ENCODE assay signal across 10 cellular contexts in genomic region chr3:128217702-128218475, GRCh38.
DNase-seq lines count a peak whose midpoint lies in the region; ATAC-seq and TF ChIP-seq lines count a peak whose summit lies in the region.
"Had no signal": no experiment of that assay in that cellular context is flagged by ENCODE, and none has a peak within 500 bp of the region (broad histone marks: within the 10 kb centered on the region; RNA-seq: fewer than 3 reads in every experiment).

No MANE protein-coding gene starts in this region.

- no TSS peak for BruUV-seq in Calu3 (replicated peaks; lab: Mats Ljungman, UMichigan)
- no TSS peak for BruUV-seq in PC-9 (replicated peaks; lab: Mats Ljungman, UMichigan)

- POLR2A ChIA-PET in PC-9 (lab: Charles Lee; ENCODE audit: unreplicated experiment) = no interaction called here
- POLR2A ChIA-PET in activated CD4-positive, alpha-beta memory T cell treated with anti-CD3 and anti-CD28 coated beads for 36 hours (lab: Charles Lee) = no interaction called here
- POLR2A ChIA-PET in activated CD4-positive, alpha-beta memory T cell treated with anti-CD3 and anti-CD28 coated beads, Interleukin-2, amount 10 ng/mL, durations not matched to agents 7 days and 5 days (lab: Charles Lee) = no interaction called here

- H3K9me3 ChIP-seq in PC-9 (ENCODE audit: insufficient read depth, low read depth) (peaks cover 9% of the 10 kb centered on the region), mucosa of descending colon (peaks cover 9% of the 10 kb centered on the region)

- H3K9me3 Mint-ChIP-seq in Calu3 (ENCODE audit: low read depth, unreplicated experiment) = peaks cover 7% of the 10 kb centered on the region
- H3K9me3 Mint-ChIP-seq in activated CD4-positive, alpha-beta memory T cell treated with anti-CD3 and anti-CD28 coated beads for 36 hours = peaks cover 15% of the 10 kb centered on the region
- peaks cover 16% of the 10 kb centered on the region for H3K9me3 Mint-ChIP-seq in activated CD4-positive, alpha-beta memory T cell treated with anti-CD3 and anti-CD28 coated beads, Interleukin-2, amount 10 ng/mL, durations not matched to agents 7 days and 5 days

- peak overlapping the region; percentile 51 for H3K4me2 ChIP-seq in PC-9

- peaks cover 10% of the 10 kb centered on the region for H3K4me1 Mint-ChIP-seq in Calu3 (ENCODE audit: low read depth, unreplicated experiment)
- peaks cover 7% of the 10 kb centered on the region for H3K4me1 Mint-ChIP-seq in activated CD4-positive, alpha-beta memory T cell treated with anti-CD3 and anti-CD28 coated beads for 36 hours (ENCODE audit: low read depth)
- peaks cover 7% of the 10 kb centered on the region for H3K4me1 Mint-ChIP-seq in activated CD4-positive, alpha-beta memory T cell treated with anti-CD3 and anti-CD28 coated beads, Interleukin-2, amount 10 ng/mL, durations not matched to agents 7 days and 5 days

- H3K27ac Mint-ChIP-seq in Calu3 (ENCODE audit: unreplicated experiment) = peak overlapping the region; percentile 97
- H3K27ac Mint-ChIP-seq in activated CD4-positive, alpha-beta memory T cell treated with anti-CD3 and anti-CD28 coated beads for 36 hours = no peak overlapping the region
- no peak overlapping the region for H3K27ac Mint-ChIP-seq in activated CD4-positive, alpha-beta memory T cell treated with anti-CD3 and anti-CD28 coated beads, Interleukin-2, amount 10 ng/mL, durations not matched to agents 7 days and 5 days
- H3K27ac Mint-ChIP-seq: nephron progenitor cell had no signal

- H3K4me3 ChIP-seq in PC-9 (no peak overlapping the region), mucosa of descending colon (no peak overlapping the region)

- TF ChIP-seq CTCF in Calu3 (IDR thresholded peaks at IDR 0.05; ENCODE audit: unreplicated experiment) = no peak
- TF ChIP-seq CTCF in PC-9 (conservative IDR thresholded peaks at IDR 0.05) = no peak
- TF ChIP-seq CTCF in mucosa of descending colon (IDR thresholded peaks at IDR 0.05) = no peak

- H3K27me3 Mint-ChIP-seq in Calu3 (ENCODE audit: unreplicated experiment) = no peaks in the 10 kb centered on the region
- no peaks in the 10 kb centered on the region for H3K27me3 Mint-ChIP-seq in activated CD4-positive, alpha-beta memory T cell treated with anti-CD3 and anti-CD28 coated beads for 36 hours
- H3K27me3 Mint-ChIP-seq in activated CD4-positive, alpha-beta memory T cell treated with anti-CD3 and anti-CD28 coated beads, Interleukin-2, amount 10 ng/mL, durations not matched to agents 7 days and 5 days = no peaks in the 10 kb centered on the region

- H3K79me2 ChIP-seq in PC-9 (ENCODE audit: low read depth) = 0 out of 2 replicates have a peak, but pooled peaks cover 3% of the 10 kb centered on the region

- no peaks in the 10 kb centered on the region for H3K9me2 ChIP-seq in PC-9 (ENCODE audit: insufficient read depth)

- H3F3A ChIP-seq in PC-9 (ENCODE audit: insufficient read depth, low read depth) = no peaks in the 10 kb centered on the region

- H3K27me3 ChIP-seq in PC-9 (ENCODE audit: insufficient read depth, low read depth) = no peaks in the 10 kb centered on the region

- H2AFZ ChIP-seq in PC-9 = no peak overlapping the region

- H3K4me3 Mint-ChIP-seq in Calu3 (ENCODE audit: low read depth, unreplicated experiment) = peak overlapping the region; percentile 16
- H3K4me3 Mint-ChIP-seq in activated CD4-positive, alpha-beta memory T cell treated with anti-CD3 and anti-CD28 coated beads for 36 hours = no peak overlapping the region
- H3K4me3 Mint-ChIP-seq in activated CD4-positive, alpha-beta memory T cell treated with anti-CD3 and anti-CD28 coated beads, Interleukin-2, amount 10 ng/mL, durations not matched to agents 7 days and 5 days = no peak overlapping the region
- H3K4me3 Mint-ChIP-seq: nephron progenitor cell had no signal

- peaks cover 8% of the 10 kb centered on the region; the same call in 1 of the 2 replicates for H3K36me3 ChIP-seq in PC-9 (ENCODE audit: low read depth)
- H3K36me3 ChIP-seq in mucosa of descending colon (ENCODE audit: low read depth) = no peaks in the 10 kb centered on the region

- CTCF ChIA-PET in Calu3 (lab: Charles Lee) = interaction anchor here (0.6 to 0.8 kb wide), 2 partner anchors 31 to 328 kb away, joined by 3 read pairs; no protein-coding TSS in a partner anchor
- CTCF ChIA-PET in PC-9 (lab: Charles Lee) = no interaction called here
- CTCF ChIA-PET in activated CD4-positive, alpha-beta memory T cell treated with anti-CD3 and anti-CD28 coated beads for 36 hours (lab: Charles Lee) = interaction anchor here (1.3 kb wide), 1 partner anchor 9 kb away, joined by 3 read pairs; no protein-coding TSS in a partner anchor
- CTCF ChIA-PET in activated CD4-positive, alpha-beta memory T cell treated with anti-CD3 and anti-CD28 coated beads, Interleukin-2, amount 10 ng/mL, durations not matched to agents 7 days and 5 days (lab: Charles Lee) = no interaction called here

- DNase-seq in Calu3 = no peak
- peak in 1 of 2 experiments; percentile 57 for DNase-seq in PC-9
- DNase-seq in glomerular visceral epithelial cell (ENCODE audit: extremely low spot score) = peak; percentile 56
- no peak for DNase-seq in mucosa of descending colon
- DNase-seq in activated CD4-positive, alpha-beta memory T cell treated with anti-CD3 and anti-CD28 coated beads for 36 hours = no peak
- DNase-seq in activated CD4-positive, alpha-beta memory T cell treated with anti-CD3 and anti-CD28 coated beads, Interleukin-2, amount 10 ng/mL, durations not matched to agents 7 days and 5 days = no peak
- DNase-seq: nephron progenitor cell; stimulated activated CD4-positive, alpha-beta T cell treated with anti-CD3 and anti-CD28 coated beads, Interleukin-4, amount 100 ng/mL, for 4 hours had no signal

- H4K20me1 ChIP-seq in PC-9 (ENCODE audit: insufficient read depth) = no peaks in the 10 kb centered on the region

- H3K4me1 ChIP-seq in PC-9 (replicated peaks; ENCODE audit: insufficient read depth) = peaks cover 16% of the 10 kb centered on the region
- H3K4me1 ChIP-seq in mucosa of descending colon (ENCODE audit: low read depth) = no peaks in the 10 kb centered on the region

- H3K36me3 Mint-ChIP-seq in Calu3 (ENCODE audit: insufficient read depth, unreplicated experiment) = no peaks in the 10 kb centered on the region
- peaks cover 27% of the 10 kb centered on the region for H3K36me3 Mint-ChIP-seq in activated CD4-positive, alpha-beta memory T cell treated with anti-CD3 and anti-CD28 coated beads for 36 hours
- peaks cover 26% of the 10 kb centered on the region for H3K36me3 Mint-ChIP-seq in activated CD4-positive, alpha-beta memory T cell treated with anti-CD3 and anti-CD28 coated beads, Interleukin-2, amount 10 ng/mL, durations not matched to agents 7 days and 5 days (ENCODE audit: low read depth)

- H3K27ac ChIP-seq in PC-9 = peak overlapping the region; percentile 76

- intact Hi-C loops in Calu3 (cut with micrococcal nuclease; ENCODE audit: unreplicated experiment) (no loop called here), PC-9 (cut with micrococcal nuclease; ENCODE audit: unreplicated experiment) (no loop called here), mucosa of descending colon (cut with DNase I, micrococcal nuclease) (no loop called here)
- intact Hi-C loops in activated CD4-positive, alpha-beta memory T cell treated with anti-CD3 and anti-CD28 coated beads for 36 hours (cut with micrococcal nuclease) = no loop called here

- peak; percentile 50 for ATAC-seq in GM21423 (IDR thresholded peaks at IDR 0.05; ENCODE audit: unreplicated experiment)
- ATAC-seq in mucosa of descending colon = no peak
- no peak for ATAC-seq in GM19452 (IDR thresholded peaks at IDR 0.05; ENCODE audit: unreplicated experiment)

Comparison
In these comparisons a context has a peak if more than half of its experiments do, and no peak if none do; other contexts are left out.
1. CTCF ChIA-PET loops: an anchor here in Calu3 (0.6 to 0.8 kb wide) and activated CD4-positive, alpha-beta memory T cell treated with anti-CD3 and anti-CD28 coated beads for 36 hours (1.3 kb wide); none called in PC-9 and activated CD4-positive, alpha-beta memory T cell treated with anti-CD3 and anti-CD28 coated beads, Interleukin-2, amount 10 ng/mL, durations not matched to agents 7 days and 5 days.